In genomic region chr14:21279783-21280182, GRCh38 we compare ENCODE assay signal across 35 cellular contexts. TPM values are rescaled to one million over a fixed set of nuclear protein-coding genes. Genes with fewer than 3 reads are reported as not detected.
"Had no signal": no experiment of that assay in that cellular context is flagged by ENCODE, and none has a peak within 500 bp of the region (broad histone marks: within the 10 kb centered on the region; RNA-seq: fewer than 3 reads in every experiment).

Gene RPGRIP1 (plus strand): TSS chr14:21280083. CDS start chr14:21287977, 7,894 bp downstream.

- H3K4me3 ChIP-seq: ascending aorta, breast epithelium, cardiac muscle cell, colonic mucosa, esophagus squamous epithelium, gastroesophageal sphincter had no signal

- ATAC-seq: activated CD4-positive, alpha-beta T cell treated with anti-CD3 and anti-CD28 coated beads for 36 hours; activated naive CD4-positive, alpha-beta T cell treated with anti-CD3 and anti-CD28 coated beads, Interleukin-2, amount 50 U/mL, for 72 hours; activated T-cell treated with anti-CD3 and anti-CD28 coated beads, Interleukin-2, amount 50 U/mL, for 72 hours; gastroesophageal sphincter; T-helper 17 cell had no signal

- H3K9me3 ChIP-seq: ascending aorta, breast epithelium, colonic mucosa, esophagus squamous epithelium, gastroesophageal sphincter had no signal

- H3K36me3 ChIP-seq: ascending aorta, breast epithelium, cardiac muscle cell, colonic mucosa, esophagus squamous epithelium, gastroesophageal sphincter had no signal

- H3K4me3 Mint-ChIP-seq: activated CD4-positive, alpha-beta memory T cell treated with anti-CD3 and anti-CD28 coated beads, Interleukin-2, amount 10 ng/mL, durations not matched to agents 7 days and 5 days; activated CD4-positive, alpha-beta T cell treated with anti-CD3 and anti-CD28 coated beads for 36 hours; activated CD4-positive, alpha-beta T cell treated with anti-CD3 and anti-CD28 coated beads, Interleukin-2, amount 10 ng/mL, durations not matched to agents 7 days and 5 days; activated naive CD4-positive, alpha-beta T cell treated with anti-CD3 and anti-CD28 coated beads, Interleukin-2, amount 10 ng/mL, durations not matched to agents 7 days and 5 days; activated naive CD8-positive, alpha-beta T cell treated with anti-CD3 and anti-CD28 coated beads, Interleukin-2, amount 10 ng/mL, durations not matched to agents 7 days and 5 days; activated T-cell treated with anti-CD3 and anti-CD28 coated beads, Interleukin-2, amount 50 U/mL, for 24 hours; activated T-cell treated with anti-CD3 and anti-CD28 coated beads, Interleukin-2, amount 50 U/mL, for 72 hours; T-helper 17 cell; T-helper 2 cell treated with Interferon-gamma antibody and Interleukin-4, amounts not matched to agents 5 μg/mL and 100 μg/mL, for 36 hours had no signal

- H3K27me3 ChIP-seq: ascending aorta, breast epithelium, cardiac muscle cell, colonic mucosa, esophagus squamous epithelium, gastroesophageal sphincter had no signal

- H3K27ac ChIP-seq: ascending aorta, breast epithelium, cardiac muscle cell, colonic mucosa, epithelial cell of prostate, esophagus squamous epithelium, gastroesophageal sphincter had no signal

- H3K4me1 ChIP-seq: ascending aorta, breast epithelium, colonic mucosa, esophagus squamous epithelium, gastroesophageal sphincter had no signal

- H3K9me3 Mint-ChIP-seq: activated CD4-positive, alpha-beta memory T cell treated with anti-CD3 and anti-CD28 coated beads, Interleukin-2, amount 10 ng/mL, durations not matched to agents 7 days and 5 days; activated CD4-positive, alpha-beta T cell treated with anti-CD3 and anti-CD28 coated beads, Interleukin-2, amount 10 ng/mL, durations not matched to agents 7 days and 5 days; activated naive CD4-positive, alpha-beta T cell treated with anti-CD3 and anti-CD28 coated beads, Interleukin-2, amount 10 ng/mL, durations not matched to agents 7 days and 5 days; activated naive CD4-positive, alpha-beta T cell treated with anti-CD3 and anti-CD28 coated beads, Interleukin-2, amount 50 U/mL, for 72 hours; activated naive CD8-positive, alpha-beta T cell treated with anti-CD3 and anti-CD28 coated beads, Interleukin-2, amount 10 ng/mL, durations not matched to agents 7 days and 5 days; activated T-cell treated with anti-CD3 and anti-CD28 coated beads, Interleukin-2, amount 50 U/mL, for 24 hours; activated T-cell treated with anti-CD3 and anti-CD28 coated beads, Interleukin-2, amount 50 U/mL, for 72 hours; brain; T-helper 2 cell treated with Interferon-gamma antibody and Interleukin-4, amounts not matched to agents 5 μg/mL and 100 μg/mL, for 36 hours had no signal

- DNase-seq: activated CD4-positive, alpha-beta memory T cell treated with anti-CD3 and anti-CD28 coated beads, Interleukin-2, amount 10 ng/mL, durations not matched to agents 7 days and 5 days; activated CD4-positive, alpha-beta T cell treated with anti-CD3 and anti-CD28 coated beads for 36 hours; activated CD4-positive, alpha-beta T cell treated with anti-CD3 and anti-CD28 coated beads, Interleukin-2, amount 10 ng/mL, durations not matched to agents 7 days and 5 days; activated CD4-positive, alpha-beta T cell treated with anti-CD3 and anti-CD28 coated beads, Interleukin-2, amount 50 U/mL, for 4 hours; activated CD4-positive, CD25-positive, alpha-beta regulatory T cell; activated CD4-positive, CD25-positive, alpha-beta regulatory T cell treated with anti-CD3 and anti-CD28 coated beads, Interleukin-2, amount 50 U/mL, for 72 hours; activated CD8-positive, alpha-beta memory T cell treated with anti-CD3 and anti-CD28 coated beads, Interleukin-2, amount 50 U/mL, for 48 hours; activated gamma-delta T cell; activated naive CD4-positive, alpha-beta T cell; activated naive CD4-positive, alpha-beta T cell treated with anti-CD3 and anti-CD28 coated beads, Interleukin-2, amount 10 ng/mL, durations not matched to agents 7 days and 5 days; activated naive CD8-positive, alpha-beta T cell treated with anti-CD3 and anti-CD28 coated beads, Interleukin-2, amount 10 ng/mL, durations not matched to agents 7 days and 5 days; activated T-cell treated with anti-CD3 and anti-CD28 coated beads for 4 hours; activated T-cell treated with anti-CD3 and anti-CD28 coated beads, Interleukin-2, amount 50 U/mL, for 24 hours; activated T-cell treated with anti-CD3 and anti-CD28 coated beads, Interleukin-2, amount 50 U/mL, for 72 hours; central memory CD4-positive, alpha-beta T cell; cerebellar nuclear complex; colonic mucosa; effector CD8-positive, alpha-beta T cell; esophagus squamous epithelium; foreskin melanocyte; T-helper 1 cell; T-helper 17 cell; T1000 had no signal

- H3K27ac Mint-ChIP-seq: activated CD4-positive, alpha-beta memory T cell treated with anti-CD3 and anti-CD28 coated beads, Interleukin-2, amount 10 ng/mL, durations not matched to agents 7 days and 5 days; activated CD4-positive, alpha-beta T cell treated with anti-CD3 and anti-CD28 coated beads for 36 hours; activated CD4-positive, alpha-beta T cell treated with anti-CD3 and anti-CD28 coated beads, Interleukin-2, amount 10 ng/mL, durations not matched to agents 7 days and 5 days; activated naive CD4-positive, alpha-beta T cell treated with anti-CD3 and anti-CD28 coated beads, Interleukin-2, amount 10 ng/mL, durations not matched to agents 7 days and 5 days; activated naive CD4-positive, alpha-beta T cell treated with anti-CD3 and anti-CD28 coated beads, Interleukin-2, amount 50 U/mL, for 72 hours; activated naive CD8-positive, alpha-beta T cell treated with anti-CD3 and anti-CD28 coated beads, Interleukin-2, amount 10 ng/mL, durations not matched to agents 7 days and 5 days; activated T-cell treated with anti-CD3 and anti-CD28 coated beads, Interleukin-2, amount 50 U/mL, for 24 hours; activated T-cell treated with anti-CD3 and anti-CD28 coated beads, Interleukin-2, amount 50 U/mL, for 72 hours; T-helper 17 cell; T-helper 2 cell treated with Interferon-gamma antibody and Interleukin-4, amounts not matched to agents 5 μg/mL and 100 μg/mL, for 36 hours had no signal

- H3K4me1 Mint-ChIP-seq: activated naive CD4-positive, alpha-beta T cell treated with anti-CD3 and anti-CD28 coated beads, Interleukin-2, amount 10 ng/mL, durations not matched to agents 7 days and 5 days; brain had no signal

- H3K36me3 Mint-ChIP-seq: activated naive CD4-positive, alpha-beta T cell treated with anti-CD3 and anti-CD28 coated beads, Interleukin-2, amount 10 ng/mL, durations not matched to agents 7 days and 5 days; activated naive CD4-positive, alpha-beta T cell treated with anti-CD3 and anti-CD28 coated beads, Interleukin-2, amount 50 U/mL, for 72 hours; activated naive CD8-positive, alpha-beta T cell treated with anti-CD3 and anti-CD28 coated beads, Interleukin-2, amount 10 ng/mL, durations not matched to agents 7 days and 5 days; brain had no signal

- FAIRE-seq: endometrium, endothelial cell of umbilical vein had no signal

- H3K27me3 Mint-ChIP-seq: activated CD4-positive, alpha-beta memory T cell treated with anti-CD3 and anti-CD28 coated beads, Interleukin-2, amount 10 ng/mL, durations not matched to agents 7 days and 5 days; activated CD4-positive, alpha-beta T cell treated with anti-CD3 and anti-CD28 coated beads for 36 hours; activated CD4-positive, alpha-beta T cell treated with anti-CD3 and anti-CD28 coated beads, Interleukin-2, amount 10 ng/mL, durations not matched to agents 7 days and 5 days; activated T-cell treated with anti-CD3 and anti-CD28 coated beads, Interleukin-2, amount 50 U/mL, for 24 hours had no signal

RNA-seq across cellular contexts. Expression of gene RPGRIP1, which starts in this region (rescaled TPM):
- total RNA-seq: activated CD4-positive, alpha-beta memory T cell treated with anti-CD3 and anti-CD28 coated beads, Interleukin-2, amount 10 ng/mL, durations not matched to agents 7 days and 5 days; activated CD4-positive, alpha-beta T cell treated with anti-CD3 and anti-CD28 coated beads, Interleukin-2, amount 10 ng/mL, durations not matched to agents 7 days and 5 days; activated naive CD4-positive, alpha-beta T cell treated with anti-CD3 and anti-CD28 coated beads, Interleukin-2, amount 50 U/mL, for 72 hours; activated naive CD8-positive, alpha-beta T cell treated with anti-CD3 and anti-CD28 coated beads, Interleukin-2, amount 10 ng/mL, durations not matched to agents 7 days and 5 days; activated T-cell treated with anti-CD3 and anti-CD28 coated beads, Interleukin-2, amount 50 U/mL, for 72 hours; ascending aorta; cardiac muscle cell; endothelial cell of umbilical vein; esophagus squamous epithelium; fibroblast of villous mesenchyme; glomerular endothelial cell had no signal
- polyA plus RNA-seq: endothelial cell of umbilical vein had no signal
